1 cellular context compared by ENCODE assay signal in the genomic region with DNA sequence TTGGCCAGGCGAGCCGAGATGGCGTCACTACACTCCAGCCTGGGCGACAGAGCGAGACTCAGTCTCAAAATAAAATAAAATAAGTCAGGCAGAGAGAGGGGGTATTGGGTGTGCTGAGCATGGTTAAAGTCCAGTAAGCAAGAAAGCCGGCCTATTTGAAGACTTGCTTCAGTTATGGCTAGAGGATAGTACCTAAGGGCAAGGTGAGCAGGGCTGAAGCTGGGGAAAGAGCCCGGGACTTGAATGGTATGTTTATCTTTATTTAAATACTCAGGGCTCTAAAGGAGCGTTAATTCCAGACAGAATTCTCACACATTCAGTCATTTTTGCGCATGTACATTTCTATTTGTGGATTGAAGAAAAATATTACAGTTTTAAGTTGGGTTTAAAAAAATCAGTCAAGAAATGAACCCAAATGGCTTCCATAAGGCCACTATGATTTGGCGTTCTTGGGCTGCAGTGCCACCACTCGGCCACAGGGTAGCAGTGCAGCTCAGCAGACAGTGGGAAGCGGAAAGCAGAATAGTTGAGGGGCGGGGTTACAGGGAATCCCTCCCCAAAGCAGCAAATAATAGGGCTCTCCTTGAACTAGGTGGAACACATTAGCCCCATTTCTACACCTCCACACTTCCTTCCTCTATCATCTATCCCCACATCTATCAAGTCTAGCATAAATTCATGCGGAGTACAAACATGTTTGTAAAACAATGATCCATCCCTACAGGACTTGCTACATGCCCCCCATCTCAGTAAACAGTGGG.
A peak's percentile ranks its signal among the peaks of the same experiment; 100 is the strongest.
TF ChIP-seq lines count a peak whose summit lies in the region.

No MANE protein-coding gene starts in this region.

TF ChIP-seq in HepG2, 621 proteins besides CTCF, POLR2A, EP300 and RAD21 (continued from another document and continues in another):
- TF ChIP-seq, protein P1, sequence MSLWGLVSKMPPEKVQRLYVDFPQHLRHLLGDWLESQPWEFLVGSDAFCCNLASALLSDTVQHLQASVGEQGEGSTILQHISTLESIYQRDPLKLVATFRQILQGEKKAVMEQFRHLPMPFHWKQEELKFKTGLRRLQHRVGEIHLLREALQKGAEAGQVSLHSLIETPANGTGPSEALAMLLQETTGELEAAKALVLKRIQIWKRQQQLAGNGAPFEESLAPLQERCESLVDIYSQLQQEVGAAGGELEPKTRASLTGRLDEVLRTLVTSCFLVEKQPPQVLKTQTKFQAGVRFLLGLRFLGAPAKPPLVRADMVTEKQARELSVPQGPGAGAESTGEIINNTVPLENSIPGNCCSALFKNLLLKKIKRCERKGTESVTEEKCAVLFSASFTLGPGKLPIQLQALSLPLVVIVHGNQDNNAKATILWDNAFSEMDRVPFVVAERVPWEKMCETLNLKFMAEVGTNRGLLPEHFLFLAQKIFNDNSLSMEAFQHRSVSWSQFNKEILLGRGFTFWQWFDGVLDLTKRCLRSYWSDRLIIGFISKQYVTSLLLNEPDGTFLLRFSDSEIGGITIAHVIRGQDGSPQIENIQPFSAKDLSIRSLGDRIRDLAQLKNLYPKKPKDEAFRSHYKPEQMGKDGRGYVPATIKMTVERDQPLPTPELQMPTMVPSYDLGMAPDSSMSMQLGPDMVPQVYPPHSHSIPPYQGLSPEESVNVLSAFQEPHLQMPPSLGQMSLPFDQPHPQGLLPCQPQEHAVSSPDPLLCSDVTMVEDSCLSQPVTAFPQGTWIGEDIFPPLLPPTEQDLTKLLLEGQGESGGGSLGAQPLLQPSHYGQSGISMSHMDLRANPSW (CRISPR knock-in tag; IDR thresholded peaks at IDR 0.05; ENCODE audit: borderline replicate concordance) = no peak
- TF ChIP-seq KLF13 (CRISPR knock-in tag; IDR thresholded peaks at IDR 0.05) = no peak
- no peak for TF ChIP-seq ZNF260 (CRISPR knock-in tag; IDR thresholded peaks at IDR 0.05; ENCODE audit: borderline replicate concordance, low read depth)
- TF ChIP-seq CBX1 (IDR thresholded peaks at IDR 0.05; ENCODE audit: low read depth) = no peak
- TF ChIP-seq ZNF460 (CRISPR knock-in tag; IDR thresholded peaks at IDR 0.05; ENCODE audit: borderline replicate concordance) = no peak
- no peak for TF ChIP-seq ZEB1 (IDR thresholded peaks at IDR 0.05; ENCODE audit: insufficient replicate concordance, low read depth)
- TF ChIP-seq, protein P2, sequence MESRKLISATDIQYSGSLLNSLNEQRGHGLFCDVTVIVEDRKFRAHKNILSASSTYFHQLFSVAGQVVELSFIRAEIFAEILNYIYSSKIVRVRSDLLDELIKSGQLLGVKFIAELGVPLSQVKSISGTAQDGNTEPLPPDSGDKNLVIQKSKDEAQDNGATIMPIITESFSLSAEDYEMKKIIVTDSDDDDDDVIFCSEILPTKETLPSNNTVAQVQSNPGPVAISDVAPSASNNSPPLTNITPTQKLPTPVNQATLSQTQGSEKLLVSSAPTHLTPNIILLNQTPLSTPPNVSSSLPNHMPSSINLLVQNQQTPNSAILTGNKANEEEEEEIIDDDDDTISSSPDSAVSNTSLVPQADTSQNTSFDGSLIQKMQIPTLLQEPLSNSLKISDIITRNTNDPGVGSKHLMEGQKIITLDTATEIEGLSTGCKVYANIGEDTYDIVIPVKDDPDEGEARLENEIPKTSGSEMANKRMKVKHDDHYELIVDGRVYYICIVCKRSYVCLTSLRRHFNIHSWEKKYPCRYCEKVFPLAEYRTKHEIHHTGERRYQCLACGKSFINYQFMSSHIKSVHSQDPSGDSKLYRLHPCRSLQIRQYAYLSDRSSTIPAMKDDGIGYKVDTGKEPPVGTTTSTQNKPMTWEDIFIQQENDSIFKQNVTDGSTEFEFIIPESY (CRISPR knock-in tag; IDR thresholded peaks at IDR 0.05) = no peak
- TF ChIP-seq SSRP1 (CRISPR knock-in tag; IDR thresholded peaks at IDR 0.05) = 0 out of 2 replicates have a peak, but pooled peaks have one; percentile 43
- TF ChIP-seq NRL (CRISPR knock-in tag; IDR thresholded peaks at IDR 0.05; ENCODE audit: borderline replicate concordance) = no peak
- no peak for TF ChIP-seq ZNF33B (CRISPR knock-in tag; IDR thresholded peaks at IDR 0.05)
- TF ChIP-seq MIER3 (CRISPR knock-in tag; IDR thresholded peaks at IDR 0.05; ENCODE audit: borderline replicate concordance) = 0 out of 2 replicates have a peak, but pooled peaks have one; percentile 47
- no peak for TF ChIP-seq SRSF1 (optimal IDR thresholded peaks at IDR 0.05; ENCODE audit: low read depth, low read length)
- TF ChIP-seq, protein P3, sequence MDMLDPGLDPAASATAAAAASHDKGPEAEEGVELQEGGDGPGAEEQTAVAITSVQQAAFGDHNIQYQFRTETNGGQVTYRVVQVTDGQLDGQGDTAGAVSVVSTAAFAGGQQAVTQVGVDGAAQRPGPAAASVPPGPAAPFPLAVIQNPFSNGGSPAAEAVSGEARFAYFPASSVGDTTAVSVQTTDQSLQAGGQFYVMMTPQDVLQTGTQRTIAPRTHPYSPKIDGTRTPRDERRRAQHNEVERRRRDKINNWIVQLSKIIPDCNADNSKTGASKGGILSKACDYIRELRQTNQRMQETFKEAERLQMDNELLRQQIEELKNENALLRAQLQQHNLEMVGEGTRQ (IDR thresholded peaks at IDR 0.05; ENCODE audit: low read depth, low read length) = no peak
- TF ChIP-seq, protein P3 (CRISPR knock-in tag; IDR thresholded peaks at IDR 0.05; ENCODE audit: borderline replicate concordance) = no peak
- TF ChIP-seq ZNF607 (CRISPR knock-in tag; IDR thresholded peaks at IDR 0.05; ENCODE audit: borderline replicate concordance) = no peak
- TF ChIP-seq ZNF251 (CRISPR knock-in tag; IDR thresholded peaks at IDR 0.05) = no peak
- TF ChIP-seq ZKSCAN5 (CRISPR knock-in tag; IDR thresholded peaks at IDR 0.05) = no peak
- TF ChIP-seq CREM (IDR thresholded peaks at IDR 0.05) = no peak
- TF ChIP-seq CREM (CRISPR knock-in tag; IDR thresholded peaks at IDR 0.05) = no peak
- no peak for TF ChIP-seq HNF4G (IDR thresholded peaks at IDR 0.05; ENCODE audit: borderline replicate concordance, low read depth, low read length)
- TF ChIP-seq HNF4G (CRISPR knock-in tag; IDR thresholded peaks at IDR 0.05; ENCODE audit: borderline replicate concordance, low read depth) = no peak
- TF ChIP-seq SOX5 (CRISPR knock-in tag; IDR thresholded peaks at IDR 0.05; ENCODE audit: borderline replicate concordance) = 0 out of 2 replicates have a peak, but pooled peaks have one; percentile 33
- TF ChIP-seq, protein P4, sequence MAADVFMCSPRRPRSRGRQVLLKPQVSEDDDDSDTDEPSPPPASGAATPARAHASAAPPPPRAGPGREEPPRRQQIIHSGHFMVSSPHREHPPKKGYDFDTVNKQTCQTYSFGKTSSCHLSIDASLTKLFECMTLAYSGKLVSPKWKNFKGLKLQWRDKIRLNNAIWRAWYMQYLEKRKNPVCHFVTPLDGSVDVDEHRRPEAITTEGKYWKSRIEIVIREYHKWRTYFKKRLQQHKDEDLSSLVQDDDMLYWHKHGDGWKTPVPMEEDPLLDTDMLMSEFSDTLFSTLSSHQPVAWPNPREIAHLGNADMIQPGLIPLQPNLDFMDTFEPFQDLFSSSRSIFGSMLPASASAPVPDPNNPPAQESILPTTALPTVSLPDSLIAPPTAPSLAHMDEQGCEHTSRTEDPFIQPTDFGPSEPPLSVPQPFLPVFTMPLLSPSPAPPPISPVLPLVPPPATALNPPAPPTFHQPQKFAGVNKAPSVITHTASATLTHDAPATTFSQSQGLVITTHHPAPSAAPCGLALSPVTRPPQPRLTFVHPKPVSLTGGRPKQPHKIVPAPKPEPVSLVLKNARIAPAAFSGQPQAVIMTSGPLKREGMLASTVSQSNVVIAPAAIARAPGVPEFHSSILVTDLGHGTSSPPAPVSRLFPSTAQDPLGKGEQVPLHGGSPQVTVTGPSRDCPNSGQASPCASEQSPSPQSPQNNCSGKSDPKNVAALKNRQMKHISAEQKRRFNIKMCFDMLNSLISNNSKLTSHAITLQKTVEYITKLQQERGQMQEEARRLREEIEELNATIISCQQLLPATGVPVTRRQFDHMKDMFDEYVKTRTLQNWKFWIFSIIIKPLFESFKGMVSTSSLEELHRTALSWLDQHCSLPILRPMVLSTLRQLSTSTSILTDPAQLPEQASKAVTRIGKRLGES (CRISPR knock-in tag; IDR thresholded peaks at IDR 0.05; ENCODE audit: borderline replicate concordance) = no peak
- TF ChIP-seq, protein P5, sequence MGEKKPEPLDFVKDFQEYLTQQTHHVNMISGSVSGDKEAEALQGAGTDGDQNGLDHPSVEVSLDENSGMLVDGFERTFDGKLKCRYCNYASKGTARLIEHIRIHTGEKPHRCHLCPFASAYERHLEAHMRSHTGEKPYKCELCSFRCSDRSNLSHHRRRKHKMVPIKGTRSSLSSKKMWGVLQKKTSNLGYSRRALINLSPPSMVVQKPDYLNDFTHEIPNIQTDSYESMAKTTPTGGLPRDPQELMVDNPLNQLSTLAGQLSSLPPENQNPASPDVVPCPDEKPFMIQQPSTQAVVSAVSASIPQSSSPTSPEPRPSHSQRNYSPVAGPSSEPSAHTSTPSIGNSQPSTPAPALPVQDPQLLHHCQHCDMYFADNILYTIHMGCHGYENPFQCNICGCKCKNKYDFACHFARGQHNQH (CRISPR knock-in tag; IDR thresholded peaks at IDR 0.05) = 0 out of 2 replicates have a peak, but pooled peaks have one; percentile 44
- TF ChIP-seq ZNF672 (CRISPR knock-in tag; IDR thresholded peaks at IDR 0.05) = no peak
- TF ChIP-seq, protein P6, sequence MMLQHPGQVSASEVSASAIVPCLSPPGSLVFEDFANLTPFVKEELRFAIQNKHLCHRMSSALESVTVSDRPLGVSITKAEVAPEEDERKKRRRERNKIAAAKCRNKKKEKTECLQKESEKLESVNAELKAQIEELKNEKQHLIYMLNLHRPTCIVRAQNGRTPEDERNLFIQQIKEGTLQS (CRISPR knock-in tag; IDR thresholded peaks at IDR 0.05) = no peak
- TF ChIP-seq RAD51 (IDR thresholded peaks at IDR 0.05; ENCODE audit: borderline replicate concordance) = no peak
- TF ChIP-seq ZMYM4 (CRISPR knock-in tag; IDR thresholded peaks at IDR 0.05) = peak; percentile 78
- no peak; the same call in 1 of the 2 replicates for TF ChIP-seq RXRA (CRISPR knock-in tag; IDR thresholded peaks at IDR 0.05)
- TF ChIP-seq, protein P7, sequence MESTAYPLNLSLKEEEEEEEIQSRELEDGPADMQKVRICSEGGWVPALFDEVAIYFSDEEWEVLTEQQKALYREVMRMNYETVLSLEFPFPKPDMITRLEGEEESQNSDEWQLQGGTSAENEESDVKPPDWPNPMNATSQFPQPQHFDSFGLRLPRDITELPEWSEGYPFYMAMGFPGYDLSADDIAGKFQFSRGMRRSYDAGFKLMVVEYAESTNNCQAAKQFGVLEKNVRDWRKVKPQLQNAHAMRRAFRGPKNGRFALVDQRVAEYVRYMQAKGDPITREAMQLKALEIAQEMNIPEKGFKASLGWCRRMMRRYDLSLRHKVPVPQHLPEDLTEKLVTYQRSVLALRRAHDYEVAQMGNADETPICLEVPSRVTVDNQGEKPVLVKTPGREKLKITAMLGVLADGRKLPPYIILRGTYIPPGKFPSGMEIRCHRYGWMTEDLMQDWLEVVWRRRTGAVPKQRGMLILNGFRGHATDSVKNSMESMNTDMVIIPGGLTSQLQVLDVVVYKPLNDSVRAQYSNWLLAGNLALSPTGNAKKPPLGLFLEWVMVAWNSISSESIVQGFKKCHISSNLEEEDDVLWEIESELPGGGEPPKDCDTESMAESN (CRISPR knock-in tag; conservative IDR thresholded peaks at IDR 0.05) = no peak
- TF ChIP-seq ZNF749 (CRISPR knock-in tag; IDR thresholded peaks at IDR 0.05; ENCODE audit: borderline replicate concordance) = no peak
- TF ChIP-seq ZNF670 (CRISPR knock-in tag; IDR thresholded peaks at IDR 0.05; ENCODE audit: borderline replicate concordance) = no peak
- no peak for TF ChIP-seq ZNF317 (CRISPR knock-in tag; IDR thresholded peaks at IDR 0.05)
- TF ChIP-seq, protein P8, sequence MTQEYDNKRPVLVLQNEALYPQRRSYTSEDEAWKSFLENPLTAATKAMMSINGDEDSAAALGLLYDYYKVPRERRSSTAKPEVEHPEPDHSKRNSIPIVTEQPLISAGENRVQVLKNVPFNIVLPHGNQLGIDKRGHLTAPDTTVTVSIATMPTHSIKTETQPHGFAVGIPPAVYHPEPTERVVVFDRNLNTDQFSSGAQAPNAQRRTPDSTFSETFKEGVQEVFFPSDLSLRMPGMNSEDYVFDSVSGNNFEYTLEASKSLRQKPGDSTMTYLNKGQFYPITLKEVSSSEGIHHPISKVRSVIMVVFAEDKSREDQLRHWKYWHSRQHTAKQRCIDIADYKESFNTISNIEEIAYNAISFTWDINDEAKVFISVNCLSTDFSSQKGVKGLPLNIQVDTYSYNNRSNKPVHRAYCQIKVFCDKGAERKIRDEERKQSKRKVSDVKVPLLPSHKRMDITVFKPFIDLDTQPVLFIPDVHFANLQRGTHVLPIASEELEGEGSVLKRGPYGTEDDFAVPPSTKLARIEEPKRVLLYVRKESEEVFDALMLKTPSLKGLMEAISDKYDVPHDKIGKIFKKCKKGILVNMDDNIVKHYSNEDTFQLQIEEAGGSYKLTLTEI (CRISPR knock-in tag; conservative IDR thresholded peaks at IDR 0.05) = no peak
- TF ChIP-seq NFKBIZ (CRISPR knock-in tag; IDR thresholded peaks at IDR 0.05) = no peak
- TF ChIP-seq CENPT (CRISPR knock-in tag; IDR thresholded peaks at IDR 0.05; ENCODE audit: low read depth) = no peak
- no peak for TF ChIP-seq ZSCAN29 (CRISPR knock-in tag; conservative IDR thresholded peaks at IDR 0.05)
- no peak for TF ChIP-seq NR2F1 (CRISPR knock-in tag; IDR thresholded peaks at IDR 0.05)
- no peak for TF ChIP-seq ZNF570 (CRISPR knock-in tag; IDR thresholded peaks at IDR 0.05; ENCODE audit: borderline replicate concordance)
- TF ChIP-seq CAMTA2 (CRISPR knock-in tag; IDR thresholded peaks at IDR 0.05; ENCODE audit: borderline replicate concordance) = no peak
- TF ChIP-seq SALL2 (CRISPR knock-in tag; IDR thresholded peaks at IDR 0.05) = no peak
- peak; percentile 65 for TF ChIP-seq XRCC5 (optimal IDR thresholded peaks at IDR 0.05; ENCODE audit: low read length)
- TF ChIP-seq, protein P9, sequence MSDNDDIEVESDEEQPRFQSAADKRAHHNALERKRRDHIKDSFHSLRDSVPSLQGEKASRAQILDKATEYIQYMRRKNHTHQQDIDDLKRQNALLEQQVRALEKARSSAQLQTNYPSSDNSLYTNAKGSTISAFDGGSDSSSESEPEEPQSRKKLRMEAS (IDR thresholded peaks at IDR 0.05) = no peak
- TF ChIP-seq SAP130 (CRISPR knock-in tag; IDR thresholded peaks at IDR 0.05; ENCODE audit: low read depth) = peak; percentile 44; the same call in 1 of the 2 replicates
- no peak for TF ChIP-seq RCOR2 (CRISPR knock-in tag; IDR thresholded peaks at IDR 0.05)
- TF ChIP-seq TMF1 (CRISPR knock-in tag; IDR thresholded peaks at IDR 0.05; ENCODE audit: low read depth) = no peak
